ENCODE assay signal across 1 cellular context in the genomic region with DNA sequence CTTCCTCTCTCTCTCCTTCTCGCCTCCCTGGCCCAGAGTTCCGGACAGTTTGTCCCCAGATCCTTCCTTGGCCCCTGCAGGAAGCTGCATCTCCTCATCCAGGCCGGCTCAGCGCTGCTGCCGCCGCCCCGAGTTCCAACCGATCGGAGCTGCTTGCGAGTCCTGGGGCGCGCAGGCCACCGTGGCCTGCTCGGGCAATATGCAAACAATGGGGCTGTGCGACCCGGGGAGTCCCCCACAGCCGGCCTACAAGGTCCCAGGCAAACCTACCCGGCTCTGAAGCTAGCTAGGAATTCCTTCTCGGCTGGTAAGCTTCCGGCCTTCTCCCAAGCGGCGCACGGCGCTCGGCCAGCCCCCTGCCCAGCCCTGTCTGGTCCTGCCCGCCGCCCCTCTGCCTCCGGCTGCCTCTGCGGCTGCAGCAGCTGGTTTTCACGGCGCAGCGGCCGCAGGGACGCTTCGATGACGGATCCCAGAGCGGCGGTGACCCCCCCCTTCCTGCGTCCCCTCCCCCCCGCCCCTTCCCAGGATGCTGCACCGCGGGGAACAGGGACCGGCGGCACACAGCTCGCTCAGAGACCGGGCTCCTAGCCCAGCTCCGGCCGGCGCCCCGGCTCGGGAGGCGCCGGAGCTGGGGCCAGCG.
TF ChIP-seq lines count a peak whose summit lies in the region.

No MANE protein-coding gene starts in this region.

TF ChIP-seq in HEK293T, 16 proteins besides CTCF, POLR2A, EP300 and RAD21 (continued from another document):
- no peak for TF ChIP-seq LEF1 (IDR thresholded peaks at IDR 0.05; ENCODE audit: borderline replicate concordance)
